Comparison of ENCODE assay signal across 1 cellular context in the genomic region with DNA sequence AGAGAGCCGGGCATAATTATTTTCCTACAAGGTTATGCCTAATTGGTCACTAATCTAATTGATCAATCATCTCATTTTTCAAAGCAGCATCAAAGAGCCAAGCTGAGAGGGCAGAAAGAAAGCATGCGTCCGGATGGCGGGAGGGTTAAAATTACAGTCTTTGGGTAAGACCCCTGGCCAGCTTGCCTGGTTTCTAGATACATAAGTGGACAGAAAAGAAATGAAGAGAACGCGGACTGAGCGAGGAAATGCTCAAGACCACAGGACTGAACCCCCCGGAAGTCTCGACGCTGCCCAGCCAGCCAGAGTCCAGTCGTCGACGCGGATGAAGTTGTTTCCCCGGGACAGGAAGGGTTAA.
TF ChIP-seq lines count a peak whose summit lies in the region.

No MANE protein-coding gene starts in this region.

TF ChIP-seq in HepG2, 621 proteins besides CTCF, POLR2A, EP300 and RAD21 (continued from another document):
- TF ChIP-seq ZBTB10 (CRISPR knock-in tag; IDR thresholded peaks at IDR 0.05; ENCODE audit: borderline replicate concordance) (no peak), ZNF629 (CRISPR knock-in tag; conservative IDR thresholded peaks at IDR 0.05) (no peak), KDM6A (CRISPR knock-in tag; IDR thresholded peaks at IDR 0.05; ENCODE audit: low read depth) (no peak), MAZ (IDR thresholded peaks at IDR 0.05; ENCODE audit: borderline replicate concordance, low read depth, low read length) (no peak), MAZ (CRISPR knock-in tag; IDR thresholded peaks at IDR 0.05; ENCODE audit: low read depth) (no peak), TAF15 (IDR thresholded peaks at IDR 0.05; ENCODE audit: low read depth, low read length, poor library complexity, severe bottlenecking) (no peak), ZNF615 (CRISPR knock-in tag; IDR thresholded peaks at IDR 0.05; ENCODE audit: borderline replicate concordance) (no peak), ZFX (CRISPR knock-in tag; IDR thresholded peaks at IDR 0.05; ENCODE audit: low read depth) (no peak), ZNF746 (CRISPR knock-in tag; IDR thresholded peaks at IDR 0.05) (no peak), ZNF382 (CRISPR knock-in tag; IDR thresholded peaks at IDR 0.05; ENCODE audit: borderline replicate concordance) (no peak), TP53 (CRISPR knock-in tag; conservative IDR thresholded peaks at IDR 0.05) (no peak), HMGXB4 (CRISPR knock-in tag; IDR thresholded peaks at IDR 0.05; ENCODE audit: borderline replicate concordance in 1 of 2, low read depth in 1 of 2) (no peak), ZNF431 (CRISPR knock-in tag; IDR thresholded peaks at IDR 0.05; ENCODE audit: borderline replicate concordance, low read depth) (no peak), NKX3-1 (CRISPR knock-in tag; IDR thresholded peaks at IDR 0.05) (no peak), ATM (IDR thresholded peaks at IDR 0.05; ENCODE audit: borderline replicate concordance) (no peak), ATF1 (CRISPR knock-in tag; IDR thresholded peaks at IDR 0.05) (no peak)
- TF ChIP-seq, protein P1, sequence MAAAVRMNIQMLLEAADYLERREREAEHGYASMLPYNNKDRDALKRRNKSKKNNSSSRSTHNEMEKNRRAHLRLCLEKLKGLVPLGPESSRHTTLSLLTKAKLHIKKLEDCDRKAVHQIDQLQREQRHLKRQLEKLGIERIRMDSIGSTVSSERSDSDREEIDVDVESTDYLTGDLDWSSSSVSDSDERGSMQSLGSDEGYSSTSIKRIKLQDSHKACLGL (CRISPR knock-in tag; IDR thresholded peaks at IDR 0.05): no peak
